8 cellular contexts compared by ENCODE assay signal in genomic region chr7:18495412-18496335, GRCh38. TPM values are rescaled to one million over a fixed set of nuclear protein-coding genes. Genes with fewer than 3 reads are reported as not detected.
DNase-seq lines count a peak whose midpoint lies in the region; ATAC-seq and TF ChIP-seq lines count a peak whose summit lies in the region.

Gene HDAC9, plus strand, starts transcription at chr7:18495749. Its CDS starts 554 bp downstream, at chr7:18496303.

- H3K4me1 ChIP-seq in OCI-LY7 (ENCODE audit: insufficient read depth, low read length, poor library complexity, severe bottlenecking) (peaks cover 29% of the 10 kb centered on the region), stomach smooth muscle (ENCODE audit: control insufficient read depth, insufficient read depth, low read length) (peaks cover 4% of the 10 kb centered on the region)

- no peak for TF ChIP-seq CTCF in OCI-LY7 (conservative IDR thresholded peaks at IDR 0.05; ENCODE audit: low read length)

- POLR2A ChIA-PET in OCI-LY7 (lab: Charles Lee) = interaction anchor here (0.6 to 18.1 kb wide), 26 partner anchors 8 to 1546 kb away, joined by 3 to 532 read pairs (median 6); no protein-coding TSS in a partner anchor

- peak within 1 kb of the TSS in 1 of 2 donors; percentile 30 for H3K9ac ChIP-seq in stomach smooth muscle (ENCODE audit: low read length in 2 of 2)

- peak within 1 kb of the TSS; percentile 93 for H3K4me2 ChIP-seq in OCI-LY7 (ENCODE audit: low read length)

- H4K20me1 ChIP-seq in OCI-LY7 (ENCODE audit: insufficient read depth, low read length) = peaks cover 10% of the 10 kb centered on the region; the same call in 1 of the 2 replicates

- CTCF ChIA-PET in OCI-LY7 (lab: Charles Lee; ENCODE audit: unreplicated experiment) = interaction anchor here (0.9 to 1.5 kb wide), 4 partner anchors 14 to 143 kb away, joined by 4 to 6 read pairs (median 4); no protein-coding TSS in a partner anchor

- peak within 1 kb of the TSS; percentile 79 for H3K27ac ChIP-seq in OCI-LY7 (ENCODE audit: low read depth, low read length, poor library complexity, severe bottlenecking)
- H3K27ac ChIP-seq in stomach smooth muscle (ENCODE audit: low read length) = no peak within 1 kb of the TSS

- intact Hi-C loops in OCI-LY7 (cut with micrococcal nuclease; ENCODE audit: unreplicated experiment) = loop anchor here (1.0 to 10.0 kb wide), 5 partner anchors 25 to 551 kb away; partner anchors contain the start of gene SNX13

- no peaks in the 10 kb centered on the region for H3K27me3 ChIP-seq in stomach smooth muscle (ENCODE audit: control insufficient read depth in 1 of 2, insufficient read depth in 2 of 2, low read length in 2 of 2)

- DNase-seq in EH (ENCODE audit: low read depth) (peak; percentile 70), HT1080 (ENCODE audit: low read depth) (peak; percentile 20), OCI-LY7 (ENCODE audit: low spot score) (peak; percentile 92), dedifferentiated amniotic fluid mesenchymal stem cell (ENCODE audit: extremely low spot score) (peak; percentile 45), left lobe of liver (ENCODE audit: low spot score) (no peak)
- DNase-seq in stimulated activated CD4-positive, alpha-beta T cell treated with anti-CD3 and anti-CD28 coated beads, Interleukin-12 subunit alpha, Interleukin-12 subunit beta, amount 100 ng/mL, for 4 hours = no peak

- H3K9me2 ChIP-seq in OCI-LY7 (ENCODE audit: insufficient read depth, low read length) = no peaks in the 10 kb centered on the region

- H3K79me2 ChIP-seq in OCI-LY7 (ENCODE audit: insufficient read depth, low read depth, low read length) = peaks cover 51% of the 10 kb centered on the region

- H3K4me3 ChIP-seq in OCI-LY7 (ENCODE audit: low read depth, low read length, poor library complexity, severe bottlenecking) (peak within 1 kb of the TSS; percentile 85), stomach smooth muscle (ENCODE audit: low read length in 2 of 2) (peak within 1 kb of the TSS; percentile 70 to 71)

- H3K9me3 ChIP-seq in OCI-LY7 (ENCODE audit: low read length) (no peaks in the 10 kb centered on the region), stomach smooth muscle (ENCODE audit: control insufficient read depth in 2 of 2, low read length in 2 of 2) (no peaks in the 10 kb centered on the region)

- ATAC-seq in GM21447 (IDR thresholded peaks at IDR 0.05; ENCODE audit: unreplicated experiment) (peak; percentile 89), left lobe of liver (peak; percentile 22)

- H3K36me3 ChIP-seq in OCI-LY7 (ENCODE audit: insufficient read depth, low read length) (no peaks in the 10 kb centered on the region), stomach smooth muscle (ENCODE audit: control insufficient read depth in 2 of 2, insufficient read depth in 2 of 2, low read length in 2 of 2) (no peaks in the 10 kb centered on the region)

- BruUV-seq in OCI-LY7 (replicated peaks; lab: Mats Ljungman, UMichigan) = TSS peak; percentile 58

- peak within 1 kb of the TSS; percentile 68; the same call in 1 of the 2 replicates for H2AFZ ChIP-seq in OCI-LY7 (ENCODE audit: low read length)

RNA-seq across cellular contexts. Expression of gene HDAC9, which starts in this region (rescaled TPM):
- 9.6 and 16.1 TPM in 2 replicates for total RNA-seq in HT1080 (2014; rRNA removed; shearing (Covaris generic))
- polyA plus RNA-seq in HT1080 (2015; cell fraction: cytosol; rRNA removed) = 8.0 and 10.3 TPM in 2 replicates
- polyA plus RNA-seq in HT1080 (2015; cell fraction: nucleus; rRNA removed) = 10.7 and 13.7 TPM in 2 replicates
- 90.3 and 91.7 TPM in 2 replicates for total RNA-seq in OCI-LY7 (2014; rRNA removed; shearing (Covaris generic))
- total RNA-seq in OCI-LY7 (2022) (58.8 and 68.2 TPM in 2 replicates), left lobe of liver (2.1 TPM)

Comparison
In these comparisons a context has a peak if more than half of its experiments do, and no peak if none do; other contexts are left out.
1. DNase-seq: peak in EH (single experiment), HT1080 (single experiment), OCI-LY7 (single experiment) and dedifferentiated amniotic fluid mesenchymal stem cell (single experiment); none in left lobe of liver (single experiment) and stimulated activated CD4-positive, alpha-beta T cell treated with anti-CD3 and anti-CD28 coated beads, Interleukin-12 subunit alpha, Interleukin-12 subunit beta, amount 100 ng/mL, for 4 hours (single experiment).